ENCODE assay signal across 8 cellular contexts in the genomic region with DNA sequence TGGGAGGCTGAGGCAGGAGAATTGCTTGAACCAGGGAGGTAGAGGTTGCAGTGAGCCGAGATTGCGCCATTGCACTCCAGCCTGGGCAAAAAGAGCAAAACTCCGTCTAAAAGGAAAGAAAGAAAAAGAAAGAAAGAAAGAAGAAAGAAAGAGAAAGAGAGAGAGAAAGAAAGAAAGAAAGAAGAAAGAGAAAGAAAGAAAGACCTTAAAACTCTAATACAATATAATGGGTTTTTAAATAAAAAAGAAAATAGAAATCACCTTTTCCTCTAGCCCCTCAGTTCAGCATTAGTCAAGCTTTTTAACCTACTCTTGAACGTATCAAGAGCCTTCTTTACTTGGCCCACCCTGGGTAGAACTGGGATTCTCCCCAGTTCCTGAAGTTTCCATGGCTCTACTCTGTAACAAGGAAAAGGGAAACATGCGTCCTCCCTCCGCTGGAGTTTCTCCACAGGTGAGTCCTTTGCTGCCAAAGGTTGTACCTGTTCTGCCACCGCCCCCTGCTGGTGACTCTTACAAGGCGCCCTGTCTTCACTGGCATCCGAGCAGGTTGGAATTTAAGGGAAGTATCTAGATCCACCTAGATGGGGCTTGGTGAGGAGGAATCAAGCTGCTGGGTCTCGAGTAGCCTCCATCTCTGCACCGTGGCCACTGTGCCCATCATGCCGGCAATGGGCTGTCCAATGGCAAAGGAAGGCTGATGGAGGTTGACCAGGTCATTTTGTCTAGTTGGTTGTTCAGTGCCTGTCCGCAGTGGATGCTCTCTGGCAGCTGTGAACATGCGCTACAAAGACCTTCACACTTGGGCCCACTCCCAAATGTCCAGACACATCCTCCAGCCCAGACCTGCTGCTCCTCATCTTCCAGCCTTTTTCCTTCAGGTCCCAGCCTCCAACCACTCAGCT. TPM values are rescaled to one million over a fixed set of nuclear protein-coding genes. Genes with fewer than 3 reads are reported as not detected.
DNase-seq lines count a peak whose midpoint lies in the region; ATAC-seq, FAIRE-seq and TF ChIP-seq lines count a peak whose summit lies in the region.

No MANE protein-coding gene starts in this region.

- H2AFZ ChIP-seq in endothelial cell of umbilical vein (ENCODE audit: low read depth, low read length) (no peak overlapping the region), neural progenitor cell (replicated peaks) (no peak overlapping the region)

- H3K4me2 ChIP-seq in endothelial cell of umbilical vein (ENCODE audit: insufficient read depth, low read length) (no peak overlapping the region), neural progenitor cell (no peak overlapping the region)

- peaks cover 12% of the 10 kb centered on the region for H3K4me1 Mint-ChIP-seq in neural progenitor cell

- peaks cover 22% of the 10 kb centered on the region for H3F3A ChIP-seq in neural progenitor cell (ENCODE audit: low read depth)

- H3K36me3 Mint-ChIP-seq in neural progenitor cell, result no peaks in the 10 kb centered on the region

- intact Hi-C loops in endothelial cell of umbilical vein (cut with micrococcal nuclease), result no loop called here
- intact Hi-C loops in tibial artery (cut with DNase I; ENCODE audit: low total_unique reads), result loop anchor here (10.0 kb wide), 1 partner anchor 166 kb away; a partner anchor contains a TSS

- no peak for ATAC-seq in HG02973 (IDR thresholded peaks at IDR 0.05; ENCODE audit: unreplicated experiment)

- H3K9me3 Mint-ChIP-seq in neural progenitor cell, result no peaks in the 10 kb centered on the region

- no peaks in the 10 kb centered on the region for H3K9me1 ChIP-seq in endothelial cell of umbilical vein (replicated peaks; ENCODE audit: control insufficient read depth, extremely low read depth, insufficient read depth, low read length)

- no TSS peak for BruUV-seq in endothelial cell of umbilical vein (replicated peaks; lab: Mats Ljungman, UMichigan)

- H3K4me3 Mint-ChIP-seq in neural progenitor cell, result no peak overlapping the region

- no peak overlapping the region for H3K27ac Mint-ChIP-seq in neural progenitor cell

- H3K79me2 ChIP-seq in endothelial cell of umbilical vein (ENCODE audit: control insufficient read depth, insufficient read depth, low read length) (no peaks in the 10 kb centered on the region), neural progenitor cell (ENCODE audit: low read depth) (no peaks in the 10 kb centered on the region)

- no peaks in the 10 kb centered on the region for H4K20me1 ChIP-seq in endothelial cell of umbilical vein (replicated peaks; ENCODE audit: control insufficient read depth, extremely low read depth, insufficient read depth, low read length)
- no peaks in the 10 kb centered on the region for H4K20me1 ChIP-seq in neural progenitor cell (ENCODE audit: low read depth)

- POLR2A ChIA-PET in endothelial cell of umbilical vein (lab: Charles Lee), result no interaction called here

- H3K4me3 ChIP-seq in endothelial cell of umbilical vein (replicated peaks in 1 of 3; ENCODE audit: insufficient read depth in 1 of 3, low read depth in 1 of 3, low read length in 3 of 3) (no peak overlapping the region), neural progenitor cell (no peak overlapping the region), tibial artery (no peak overlapping the region)

- H3K4me1 ChIP-seq in endothelial cell of umbilical vein (ENCODE audit: control insufficient read depth, extremely low read depth, insufficient read depth, low read length) (no peaks in the 10 kb centered on the region), neural progenitor cell (peaks cover 18% of the 10 kb centered on the region), tibial artery (peaks cover 0 to 6% (median 3%) of the 10 kb centered on the region in 4 donors)

- H3K9ac ChIP-seq in endothelial cell of umbilical vein (replicated peaks; ENCODE audit: extremely low read depth, insufficient read depth, low read length), result no peak overlapping the region
- H3K9ac ChIP-seq in neural progenitor cell, result no peak overlapping the region

- H3K27ac ChIP-seq in endothelial cell of umbilical vein (ENCODE audit: insufficient read depth, low read depth, low read length) (no peak overlapping the region), neural progenitor cell (no peak overlapping the region), tibial artery (no peak overlapping the region)

- no peaks in the 10 kb centered on the region for H3K9me3 ChIP-seq in endothelial cell of umbilical vein (replicated peaks; ENCODE audit: control insufficient read depth, insufficient read depth, low read length)
- no peaks in the 10 kb centered on the region for H3K9me3 ChIP-seq in neural progenitor cell (ENCODE audit: low read depth)
- no peaks in the 10 kb centered on the region for H3K9me3 ChIP-seq in tibial artery

- peaks cover 18 to 31% of the 10 kb centered on the region in 2 experiments for H3K27me3 ChIP-seq in endothelial cell of umbilical vein (ENCODE audit: control insufficient read depth in 2 of 2, insufficient read depth in 2 of 2, low read length in 2 of 2)
- peaks cover 15% of the 10 kb centered on the region for H3K27me3 ChIP-seq in neural progenitor cell
- peaks cover 0 to 47% of the 10 kb centered on the region in 2 donors for H3K27me3 ChIP-seq in tibial artery

- dilution Hi-C loops in endothelial cell of umbilical vein (cut with MboI; ENCODE audit: extremely low pct_ligation_motif_present, low sequenced_read_pairs), result no loop called here

- FAIRE-seq in endothelial cell of umbilical vein (lab: Jason Lieb, UNC), result peak; percentile 59

- peaks cover 27% of the 10 kb centered on the region for H3K27me3 Mint-ChIP-seq in neural progenitor cell (ENCODE audit: insufficient read depth, low read depth)

- DNase-seq in A172 (ENCODE audit: low spot score) (peak; percentile 63), H4 (ENCODE audit: low spot score) (peak; percentile 68), NCI-H524 treated with DMSO at 0.1 percent for 48 hours (lab: John Stamatoyannopoulos, UW) (peak; percentile 26), endothelial cell of umbilical vein (ENCODE audit: low read depth, low spot score) (peak; percentile 51), neural progenitor cell (ENCODE audit: low spot score) (peak; percentile 85), tibial artery (peak in 1 of 2 donors; percentile 52)
- peak; percentile 53 to 62 for DNase-seq in activated CD8-positive, alpha-beta memory T cell treated with anti-CD3 and anti-CD28 coated beads for 1 hour (ENCODE audit: extremely low read depth in 1 of 2, low read depth in 1 of 2)

- peak; percentile 75 to 77 for TF ChIP-seq CTCF in endothelial cell of umbilical vein (IDR thresholded peaks at IDR 0.05; ENCODE audit: extremely low read depth in 1 of 2, insufficient read depth in 1 of 2, low read depth in 1 of 2, low read length in 2 of 2)
- peak; percentile 91 for TF ChIP-seq CTCF in neural progenitor cell (IDR thresholded peaks at IDR 0.05)
- TF ChIP-seq CTCF in tibial artery (IDR thresholded peaks at IDR 0.05), result peak; percentile 35 to 51

- CTCF ChIA-PET in endothelial cell of umbilical vein (lab: Charles Lee), result interaction anchor here (0.6 to 11.0 kb wide), 30 partner anchors 9 to 195 kb away, joined by 3 to 266 read pairs (median 5); a partner anchor contains a TSS

- TF ChIP-seq POLR2A in endothelial cell of umbilical vein (IDR thresholded peaks at IDR 0.05; ENCODE audit: low read depth, low read length), result no peak

- H3K36me3 ChIP-seq in endothelial cell of umbilical vein (ENCODE audit: control insufficient read depth in 2 of 2, extremely low read depth in 1 of 2, insufficient read depth in 2 of 2, low read length in 2 of 2) (no peaks in the 10 kb centered on the region), neural progenitor cell (no peaks in the 10 kb centered on the region), tibial artery (no peaks in the 10 kb centered on the region)

TF ChIP-seq in endothelial cell of umbilical vein, 7 proteins besides CTCF, POLR2A, EP300 and RAD21:
- TF ChIP-seq FOS (IDR thresholded peaks at IDR 0.05; ENCODE audit: borderline replicate concordance, insufficient read depth, low read length), result no peak
- TF ChIP-seq GATA2 (IDR thresholded peaks at IDR 0.05; ENCODE audit: insufficient read depth, insufficient read length, low read depth, low read length), result no peak
- no peak for TF ChIP-seq MYC (IDR thresholded peaks at IDR 0.05; ENCODE audit: low read depth, low read length)
- TF ChIP-seq JUN (IDR thresholded peaks at IDR 0.05; ENCODE audit: borderline replicate concordance, insufficient read depth, insufficient read length, low read depth), result no peak
- TF ChIP-seq POLR2AphosphoS5 (IDR thresholded peaks at IDR 0.05; ENCODE audit: insufficient read depth, low read depth, low read length), result no peak
- TF ChIP-seq, protein P1, sequence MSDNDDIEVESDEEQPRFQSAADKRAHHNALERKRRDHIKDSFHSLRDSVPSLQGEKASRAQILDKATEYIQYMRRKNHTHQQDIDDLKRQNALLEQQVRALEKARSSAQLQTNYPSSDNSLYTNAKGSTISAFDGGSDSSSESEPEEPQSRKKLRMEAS (IDR thresholded peaks at IDR 0.05; ENCODE audit: insufficient read depth, insufficient read length), result no peak
- no peak for TF ChIP-seq EZH2 (IDR thresholded peaks at IDR 0.05; ENCODE audit: borderline replicate concordance, low read depth, low read length, severe bottlenecking)

RNA-seq across cellular contexts. Expression of a gene that starts 20.6 kb away (rescaled TPM):
- total RNA-seq in A172 (2014; rRNA removed; shearing (Covaris generic)), result 1.1 and 1.4 TPM in 2 replicates
- 1.0 and 2.0 TPM in 2 replicates for total RNA-seq in H4 (2014; rRNA removed; shearing (Covaris generic))
- total RNA-seq in endothelial cell of umbilical vein (not detected in 2 replicates), neural progenitor cell (ENCODE audit: low replicate concordance) (2.3 and 3.6 TPM in 2 replicates)
- polyA plus RNA-seq in endothelial cell of umbilical vein, result 0.01 TPM in 1 of 2 replicates, not detected in the other
- not detected in 2 replicates for polyA plus RNA-seq in endothelial cell of umbilical vein (2011; cell fraction: cytosol; rRNA removed)
- not detected in 2 replicates for polyA plus RNA-seq in endothelial cell of umbilical vein (2011; cell fraction: nucleus; rRNA removed)
- polyA plus RNA-seq in endothelial cell of umbilical vein (2012), result not detected in 2 replicates
- not detected in 2 replicates for polyA minus RNA-seq in endothelial cell of umbilical vein
- not detected for polyA minus RNA-seq in endothelial cell of umbilical vein (2011; cell fraction: cytosol; rRNA and poly(A)+ RNA removed)
- polyA minus RNA-seq in endothelial cell of umbilical vein (2011; cell fraction: nucleus; rRNA and poly(A)+ RNA removed), result not detected in 2 replicates
